In the genomic region with DNA sequence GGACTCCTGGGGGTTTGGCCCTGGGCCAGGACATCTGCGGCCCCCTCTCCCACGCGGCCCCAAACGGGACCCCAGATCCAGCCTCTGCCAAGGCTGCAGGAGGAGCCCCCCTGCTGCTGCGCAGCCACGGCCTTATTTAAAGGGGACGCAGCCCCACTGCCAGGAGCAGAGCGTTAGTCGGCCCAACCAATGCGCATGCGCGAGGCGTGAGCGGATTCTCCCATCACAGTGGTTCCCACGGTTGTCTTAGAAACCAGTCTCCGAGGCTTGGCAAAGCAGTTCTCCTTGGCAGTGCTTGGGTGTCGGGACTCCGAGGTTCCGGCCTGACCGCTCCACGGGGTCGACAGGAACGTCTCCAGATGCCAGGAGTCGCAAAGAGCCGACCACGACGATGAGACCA, we compare ENCODE assay signal across 10 cellular contexts.
DNase-seq lines count a peak whose midpoint lies in the region; ATAC-seq and TF ChIP-seq lines count a peak whose summit lies in the region.
"Had no signal": no experiment of that assay in that cellular context is flagged by ENCODE, and none has a peak within 500 bp of the region (broad histone marks: within the 10 kb centered on the region; RNA-seq: fewer than 3 reads in every experiment).

No MANE protein-coding gene starts in this region.

- 33 to 39% methylated on average over 27 of the region's 27 CpGs for WGBS in heart right ventricle, 2 donors

- peaks cover 0 to 11% (median 0%) of the 10 kb centered on the region in 9 donors for H3K4me1 ChIP-seq in heart right ventricle

- H3K4me3 ChIP-seq in heart right ventricle: peak overlapping the region in 9 of 10 donors; percentile 15 to 58 (median 44)

- TF ChIP-seq CTCF in heart right ventricle (IDR thresholded peaks at IDR 0.05): no peak
- no peak for TF ChIP-seq CTCF in nephron progenitor cell (IDR thresholded peaks at IDR 0.05)

- peak overlapping the region in 1 of 10 donors; percentile 9 for H3K27ac ChIP-seq in heart right ventricle
- H3K27ac ChIP-seq: upper lobe of left lung had no signal

- H3K9me3 ChIP-seq in heart right ventricle: no peaks in the 10 kb centered on the region
- H3K9me3 ChIP-seq: upper lobe of left lung had no signal

- H3K36me3 Mint-ChIP-seq in nephron progenitor cell (ENCODE audit: low read depth): no peaks in the 10 kb centered on the region

- peaks cover 35% of the 10 kb centered on the region for H3K9me3 Mint-ChIP-seq in nephron progenitor cell
- H3K9me3 Mint-ChIP-seq: effector memory CD8-positive, alpha-beta T cell had no signal

- H3K27me3 Mint-ChIP-seq in nephron progenitor cell (ENCODE audit: low read depth, poor library complexity): peaks cover 8% of the 10 kb centered on the region

- peak; percentile 38 for DNase-seq in GOT3 (lab: John Stamatoyannopoulos, UW)
- peak; percentile 33 for DNase-seq in activated T-cell treated with anti-CD3 and anti-CD28 coated beads for 24 hours (ENCODE audit: low read depth)
- DNase-seq in heart right ventricle: peak; percentile 40 to 71
- DNase-seq in stimulated activated CD4-positive, alpha-beta T cell treated with anti-CD3 and anti-CD28 coated beads, TNF-alpha, amount 100 ng/mL, for 4 hours (ENCODE audit: low read depth in 3 of 3): peak; percentile 17 to 29 (median 20)
- no peak for DNase-seq in nephron progenitor cell
- DNase-seq in OCI-M2 (lab: John Stamatoyannopoulos, UW; ENCODE audit: unreplicated experiment): no peak
- DNase-seq in effector CD8-positive, alpha-beta T cell (lab: John Stamatoyannopoulos, UW): no peak
- no peak for DNase-seq in NCI-H187 (lab: John Stamatoyannopoulos, UW)

- H3K27me3 ChIP-seq in heart right ventricle: no peaks in the 10 kb centered on the region
- H3K27me3 ChIP-seq: upper lobe of left lung had no signal

- no peak overlapping the region for H3K4me3 Mint-ChIP-seq in nephron progenitor cell

- H3K27ac Mint-ChIP-seq in nephron progenitor cell: no peak overlapping the region
- H3K27ac Mint-ChIP-seq: effector memory CD8-positive, alpha-beta T cell had no signal

- no peaks in the 10 kb centered on the region for H3K36me3 ChIP-seq in heart right ventricle
- H3K36me3 ChIP-seq: upper lobe of left lung had no signal

- intact Hi-C loops in heart right ventricle (cut with DNase I): no loop called here

- peaks cover 30% of the 10 kb centered on the region for H3K4me1 Mint-ChIP-seq in nephron progenitor cell

- peak in 7 of 8 donors; percentile 50 to 84 (median 68) for ATAC-seq in heart right ventricle
- ATAC-seq: effector memory CD8-positive, alpha-beta T cell had no signal

Comparison
In these comparisons a context has a peak if more than half of its experiments do, and no peak if none do; other contexts are left out.
1. DNase-seq: peak in GOT3 (single experiment), activated T-cell treated with anti-CD3 and anti-CD28 coated beads for 24 hours (single experiment), heart right ventricle (2 of 2) and stimulated activated CD4-positive, alpha-beta T cell treated with anti-CD3 and anti-CD28 coated beads, TNF-alpha, amount 100 ng/mL, for 4 hours (3 of 3); none in nephron progenitor cell (single experiment), OCI-M2 (single experiment), effector CD8-positive, alpha-beta T cell (single experiment) and NCI-H187 (0 of 2).